10 cellular contexts compared by ENCODE assay signal in the genomic region with DNA sequence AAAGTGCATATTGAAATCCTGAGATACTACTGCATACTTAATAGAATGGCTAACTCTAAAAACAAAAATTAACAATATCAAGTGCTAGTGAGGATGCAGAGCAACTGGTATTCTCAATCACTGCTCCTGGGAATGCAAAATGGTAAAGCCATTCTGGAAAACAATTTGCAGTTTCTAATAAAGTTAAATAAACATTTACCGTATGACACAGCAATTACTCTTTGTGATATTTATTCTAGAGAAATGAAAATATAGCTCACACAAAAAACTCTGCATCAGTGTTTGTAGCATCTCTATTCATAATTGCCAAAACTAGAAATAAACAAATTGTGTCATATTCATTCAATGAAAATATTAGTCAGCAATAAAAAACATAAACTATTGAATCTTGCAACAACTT.
"Had no signal": no experiment of that assay in that cellular context is flagged by ENCODE, and none has a peak within 500 bp of the region (broad histone marks: within the 10 kb centered on the region; RNA-seq: fewer than 3 reads in every experiment).

No MANE protein-coding gene starts in this region.

- H3K9me3 Mint-ChIP-seq: GM23338, H9, HFFc6 had no signal

- H3K36me3 ChIP-seq: HAP-1 had no signal

- DNase-seq: GM23248, GOT3, H7, H9, HFFc6 had no signal

- H3K4me3 ChIP-seq: GM23248, GM23338, HAP-1 had no signal

- H3K9ac ChIP-seq: GM23248 had no signal

- FAIRE-seq: H1, H54 had no signal

- H3K4me2 ChIP-seq: GM23338 had no signal

- H3K4me1 ChIP-seq: HAP-1 had no signal

- H3K27ac Mint-ChIP-seq: GM23338, H9, HFFc6 had no signal

- H3K4me3 Mint-ChIP-seq: GM23338, H9, HFFc6 had no signal

- H3K9me3 ChIP-seq: HAP-1 had no signal

- H3K27ac ChIP-seq: GM23248 had no signal

- ATAC-seq: GM23338, HCT116 had no signal

- H2AFZ ChIP-seq: GM23248, GM23338 had no signal
